ENCODE assay signal across 9 cellular contexts in genomic region chr16:87436225-87437172, GRCh38. TPM values are rescaled to one million over a fixed set of nuclear protein-coding genes. Genes with fewer than 3 reads are reported as not detected.
DNase-seq lines count a peak whose midpoint lies in the region; ATAC-seq and TF ChIP-seq lines count a peak whose summit lies in the region.
"Had no signal": no experiment of that assay in that cellular context is flagged by ENCODE, and none has a peak within 500 bp of the region (broad histone marks: within the 10 kb centered on the region; RNA-seq: fewer than 3 reads in every experiment).

No MANE protein-coding gene starts in this region.

- H3K9me3 Mint-ChIP-seq in HFFc6, result no peaks in the 10 kb centered on the region
- H3K9me3 Mint-ChIP-seq in activated naive CD8-positive, alpha-beta T cell treated with anti-CD3 and anti-CD28 coated beads, Interleukin-2, amount 50 U/mL, for 24 hours, result no peaks in the 10 kb centered on the region

- peaks cover 58% of the 10 kb centered on the region for H3K4me1 Mint-ChIP-seq in HFFc6 (ENCODE audit: low read depth)
- H3K4me1 Mint-ChIP-seq in activated naive CD8-positive, alpha-beta T cell treated with anti-CD3 and anti-CD28 coated beads, Interleukin-2, amount 50 U/mL, for 24 hours, result peaks cover 25% of the 10 kb centered on the region

- peaks cover 8% of the 10 kb centered on the region; the same call in 1 of the 2 replicates for H3K36me3 Mint-ChIP-seq in HFFc6 (ENCODE audit: low read depth)
- H3K36me3 Mint-ChIP-seq in activated naive CD8-positive, alpha-beta T cell treated with anti-CD3 and anti-CD28 coated beads, Interleukin-2, amount 50 U/mL, for 24 hours (ENCODE audit: low read depth), result peaks cover 2% of the 10 kb centered on the region

- H3K27me3 Mint-ChIP-seq in HFFc6 (ENCODE audit: insufficient read depth), result no peaks in the 10 kb centered on the region
- no peaks in the 10 kb centered on the region for H3K27me3 Mint-ChIP-seq in activated naive CD8-positive, alpha-beta T cell treated with anti-CD3 and anti-CD28 coated beads, Interleukin-2, amount 50 U/mL, for 24 hours

- peak overlapping the region; percentile 70 for H3K27ac Mint-ChIP-seq in HFFc6
- peak overlapping the region; percentile 70 for H3K27ac Mint-ChIP-seq in activated naive CD8-positive, alpha-beta T cell treated with anti-CD3 and anti-CD28 coated beads, Interleukin-2, amount 50 U/mL, for 24 hours

- ATAC-seq in activated naive CD8-positive, alpha-beta T cell treated with anti-CD3 and anti-CD28 coated beads, Interleukin-2, amount 50 U/mL, for 24 hours, result peak; percentile 92
- ATAC-seq in GM18517 (IDR thresholded peaks at IDR 0.05; ENCODE audit: unreplicated experiment), result no peak

- peak; percentile 16 for DNase-seq in HFFc6
- DNase-seq in activated naive CD8-positive, alpha-beta T cell treated with anti-CD3 and anti-CD28 coated beads, Interleukin-2, amount 50 U/mL, for 24 hours, result peak; percentile 55
- peak; percentile 71 for DNase-seq in left kidney (ENCODE audit: low read depth, low spot score)
- DNase-seq in stimulated activated CD8-positive, alpha-beta memory T cell treated with anti-CD3 and anti-CD28 coated beads, Interleukin-4, amount 100 ng/mL, for 48 hours, result peak; percentile 56
- DNase-seq in NCI-H82 (lab: John Stamatoyannopoulos, UW), result no peak
- DNase-seq in NCI-H2029 (lab: John Stamatoyannopoulos, UW), result no peak
- DNase-seq in NAMALWA (ENCODE audit: low spot score), result no peak
- DNase-seq: erythroblast had no signal

- H3K4me3 Mint-ChIP-seq in HFFc6, result peak overlapping the region; percentile 56
- peak overlapping the region; percentile 55 for H3K4me3 Mint-ChIP-seq in activated naive CD8-positive, alpha-beta T cell treated with anti-CD3 and anti-CD28 coated beads, Interleukin-2, amount 50 U/mL, for 24 hours

- no peak for TF ChIP-seq CTCF in HFFc6 (IDR thresholded peaks at IDR 0.05)

RNA-seq across cellular contexts. Expression of gene MAP1LC3B, which starts 44.4 kb away (rescaled TPM):
- 100 to 1,000 TPM in 2 of 6 experiments, 10 to 100 TPM in 4; 81.3 to 112 (median 85.4) TPM for total RNA-seq in HFFc6 (2021; fragmentation: NEBNext Ultra II Directional; extraction: Animal tissue kit (Norgen Biotek cat#: 25700))

RNA-seq across cellular contexts. Expression of gene FBXO31, which starts 52.9 kb away (rescaled TPM):
- total RNA-seq in HFFc6 (2021; fragmentation: NEBNext Ultra II Directional; extraction: Animal tissue kit (Norgen Biotek cat#: 25700)), result 10 to 100 TPM; 23.0 to 30.0 (median 25.1) TPM

RNA-seq across cellular contexts. Expression of gene ZCCHC14, which starts 56.3 kb away (rescaled TPM):
- total RNA-seq in HFFc6 (2021; fragmentation: NEBNext Ultra II Directional; extraction: Animal tissue kit (Norgen Biotek cat#: 25700)), result 10 to 100 TPM; 10.6 to 13.7 (median 13.3) TPM

Comparison
In these comparisons a context has a peak if more than half of its experiments do, and no peak if none do; other contexts are left out.
1. DNase-seq: peak in HFFc6 (single experiment), activated naive CD8-positive, alpha-beta T cell treated with anti-CD3 and anti-CD28 coated beads, Interleukin-2, amount 50 U/mL, for 24 hours (single experiment), left kidney (single experiment) and stimulated activated CD8-positive, alpha-beta memory T cell treated with anti-CD3 and anti-CD28 coated beads, Interleukin-4, amount 100 ng/mL, for 48 hours (single experiment); none in NCI-H82 (single experiment), NCI-H2029 (single experiment) and NAMALWA (single experiment).